8 cellular contexts compared by ENCODE assay signal in the genomic region with DNA sequence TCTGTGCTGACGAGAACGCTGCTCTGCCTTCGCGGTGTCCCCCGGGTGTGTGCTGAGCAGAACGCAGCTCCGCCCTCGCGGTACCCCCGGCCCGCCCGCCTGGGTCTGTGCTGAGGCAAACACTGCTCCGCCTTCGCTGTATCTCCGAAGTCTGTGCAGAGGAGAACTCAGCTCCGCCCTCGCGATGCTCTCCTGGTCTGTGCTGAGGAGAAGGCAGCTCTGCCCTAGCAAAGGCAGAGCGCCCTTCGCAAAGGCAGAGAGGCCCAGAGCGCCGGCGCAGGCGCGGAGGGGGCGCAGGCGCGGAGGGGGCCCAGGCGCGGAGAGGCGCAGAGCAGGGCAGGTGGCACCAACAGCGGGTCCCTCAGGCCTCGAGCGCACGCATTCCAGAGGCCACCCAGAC.
DNase-seq lines count a peak whose midpoint lies in the region; ATAC-seq and TF ChIP-seq lines count a peak whose summit lies in the region.
"Not testable (repeated sequence)": the region's sequence is repeated elsewhere in the genome, so short reads cannot be mapped to it uniquely, and the experiment has no call there.

No MANE protein-coding gene starts in this region.

- 36 to 46% methylated on average over 35 of the region's 35 CpGs for WGBS in heart right ventricle, 2 donors

- H3K27me3 Mint-ChIP-seq in CD4-positive, CD25-positive, alpha-beta regulatory T cell; activated T-helper 17 cell treated with anti-CD3 and anti-CD28 coated beads, Interleukin-2, amount 50 U/mL, for 72 hours: not testable (repeated sequence)

- H3K9me3 Mint-ChIP-seq in CD4-positive, CD25-positive, alpha-beta regulatory T cell; activated T-helper 17 cell treated with anti-CD3 and anti-CD28 coated beads, Interleukin-2, amount 50 U/mL, for 72 hours: not testable (repeated sequence)

- H3K27ac ChIP-seq in CD4-positive, CD25-positive, alpha-beta regulatory T cell (ENCODE audit: insufficient read depth, low read length, poor library complexity, severe bottlenecking); heart right ventricle: not testable (repeated sequence)

- not testable (repeated sequence) for H3K36me3 ChIP-seq in CD4-positive, CD25-positive, alpha-beta regulatory T cell (ENCODE audit: control insufficient read depth, insufficient read depth, low read length); heart right ventricle

- not testable (repeated sequence) for H3K36me3 Mint-ChIP-seq in CD4-positive, CD25-positive, alpha-beta regulatory T cell; activated T-helper 17 cell treated with anti-CD3 and anti-CD28 coated beads, Interleukin-2, amount 50 U/mL, for 72 hours (ENCODE audit: low read depth)

- peak in 1 of 3 donors; percentile 37 for DNase-seq in CD4-positive, CD25-positive, alpha-beta regulatory T cell
- peak; percentile 22 for DNase-seq in M059J (ENCODE audit: low read depth)
- not testable (repeated sequence) for DNase-seq in heart right ventricle; sciatic nerve (ENCODE audit: low spot score)

- H3K27ac Mint-ChIP-seq in CD4-positive, CD25-positive, alpha-beta regulatory T cell; activated T-helper 17 cell treated with anti-CD3 and anti-CD28 coated beads, Interleukin-2, amount 50 U/mL, for 72 hours: not testable (repeated sequence)

- not testable (repeated sequence) for TF ChIP-seq CTCF in heart right ventricle (IDR thresholded peaks at IDR 0.05)

- H3K4me3 ChIP-seq in CD4-positive, CD25-positive, alpha-beta regulatory T cell (ENCODE audit: low read depth, low read length), result not testable (repeated sequence)
- peak overlapping the region in 3 of 10 donors; percentile 5 to 34 (median 7) for H3K4me3 ChIP-seq in heart right ventricle

- H3K27me3 ChIP-seq in CD4-positive, CD25-positive, alpha-beta regulatory T cell (ENCODE audit: control insufficient read depth, insufficient read depth, low read length); heart right ventricle: not testable (repeated sequence)

- H3K4me1 Mint-ChIP-seq in CD4-positive, CD25-positive, alpha-beta regulatory T cell; activated T-helper 17 cell treated with anti-CD3 and anti-CD28 coated beads, Interleukin-2, amount 50 U/mL, for 72 hours: not testable (repeated sequence)

- not testable (repeated sequence) for H3K4me1 ChIP-seq in CD4-positive, CD25-positive, alpha-beta regulatory T cell (ENCODE audit: control insufficient read depth, insufficient read depth, low read length, poor library complexity, severe bottlenecking); heart right ventricle

- H3K9me3 ChIP-seq in CD4-positive, CD25-positive, alpha-beta regulatory T cell (ENCODE audit: control insufficient read depth in 2 of 2, low read length in 2 of 2), result not testable (repeated sequence)
- peaks cover 0 to 14% (median 0%) of the 10 kb centered on the region in 11 donors for H3K9me3 ChIP-seq in heart right ventricle

- not testable (repeated sequence) for H3K4me3 Mint-ChIP-seq in CD4-positive, CD25-positive, alpha-beta regulatory T cell; activated T-helper 17 cell treated with anti-CD3 and anti-CD28 coated beads, Interleukin-2, amount 50 U/mL, for 72 hours

- ATAC-seq in CD4-positive, CD25-positive, alpha-beta regulatory T cell (ENCODE audit: low read depth in 2 of 2), result peak; percentile 84 to 89
- ATAC-seq in GM19025 (IDR thresholded peaks at IDR 0.05; ENCODE audit: low read depth, unreplicated experiment) (peak; percentile 100), GM21723 (IDR thresholded peaks at IDR 0.05; ENCODE audit: unreplicated experiment) (peak; percentile 97), HG03103 (IDR thresholded peaks at IDR 0.05; ENCODE audit: low read depth, unreplicated experiment) (peak; percentile 87), heart right ventricle (peak in 7 of 8 donors; percentile 67 to 90 (median 82)), sciatic nerve (peak; percentile 69)
- ATAC-seq in activated T-helper 17 cell treated with anti-CD3 and anti-CD28 coated beads, Interleukin-2, amount 50 U/mL, for 72 hours (replicated peaks), result peak; percentile 88

- intact Hi-C loops in heart right ventricle (cut with DNase I); sciatic nerve (cut with DNase I): not testable (repeated sequence)
